Comparison of ENCODE assay signal across 9 cellular contexts in genomic region chr11:125423247-125423849, GRCh38.
DNase-seq lines count a peak whose midpoint lies in the region; ATAC-seq, FAIRE-seq and TF ChIP-seq lines count a peak whose summit lies in the region.
"Had no signal": no experiment of that assay in that cellular context is flagged by ENCODE, and none has a peak within 500 bp of the region (broad histone marks: within the 10 kb centered on the region; RNA-seq: fewer than 3 reads in every experiment).

No MANE protein-coding gene starts in this region.

- H3K27ac ChIP-seq in right atrium auricular region (no peak overlapping the region), H1 (ENCODE audit: low read depth, low read length) (no peak overlapping the region)

- H3K23me2 ChIP-seq in H1 (ENCODE audit: low read depth, low read length): no peaks in the 10 kb centered on the region

- no peak for TF ChIP-seq POLR2A in H1 (IDR thresholded peaks at IDR 0.05; ENCODE audit: control extremely low read depth in 1 of 2, low read depth in 2 of 2, low read length in 2 of 2)

- WGBS in H1 (ENCODE audit: extremely low coverage in 1 of 2, insufficient coverage in 1 of 2, insufficient read length in 1 of 2, insufficient replicate concordance in 2 of 2, low coverage in 1 of 2, low lambda C conversion rate in 2 of 2, missing lambda C conversion rate in 1 of 2), 2 experiments: 36% methylated on average over 9 of the region's 9 CpGs; no CpG with 5 or more reads in 1 of the 2 experiments

- no peaks in the 10 kb centered on the region for H3K79me1 ChIP-seq in H1 (ENCODE audit: low read depth, low read length)

- H2AK5ac ChIP-seq in H1 (ENCODE audit: low read depth, low read length): no peak overlapping the region

- no peaks in the 10 kb centered on the region for H3F3A ChIP-seq in Loucy (ENCODE audit: low read depth)

- ATAC-seq in left cardiac atrium (no peak), HG03457 (IDR thresholded peaks at IDR 0.05; ENCODE audit: unreplicated experiment) (no peak)

- H4K20me1 ChIP-seq in Loucy (ENCODE audit: insufficient read depth, low read length, poor library complexity, severe bottlenecking): no peaks in the 10 kb centered on the region
- H4K20me1 ChIP-seq in H1 (replicated peaks in 1 of 2; ENCODE audit: control insufficient read depth in 1 of 2, insufficient read depth in 2 of 2, low read length in 2 of 2): no peaks in the 10 kb centered on the region

- H2AFZ ChIP-seq in Loucy (ENCODE audit: low read length) (no peak overlapping the region), H1 (ENCODE audit: low read length) (no peak overlapping the region)

- H4K5ac ChIP-seq in H1 (ENCODE audit: insufficient read length, low read depth, low read length): no peak overlapping the region

- TF ChIP-seq RAD21 in H1 (IDR thresholded peaks at IDR 0.05 in 1 of 2, conservative IDR thresholded peaks at IDR 0.05 in 1 of 2; ENCODE audit: low read depth in 2 of 2, low read length in 2 of 2): peak; percentile 40 to 47; a peak in 3 of 4 replicates

- H3K27me3 ChIP-seq in right atrium auricular region (no peaks in the 10 kb centered on the region), Loucy (ENCODE audit: insufficient read depth, low read length, poor library complexity, severe bottlenecking) (no peaks in the 10 kb centered on the region), H1 (replicated peaks in 1 of 4; ENCODE audit: control insufficient read depth in 3 of 4, extremely low read depth in 1 of 4, insufficient read depth in 3 of 4, low read length in 3 of 4) (no peaks in the 10 kb centered on the region)

- no peak overlapping the region for H2BK15ac ChIP-seq in H1 (ENCODE audit: low read length)

- CTCF ChIA-PET in H1 (lab: Charles Lee; ENCODE audit: partially characterized antibody): interaction anchor here (0.6 to 5.1 kb wide), 42 partner anchors 33 to 748 kb away, joined by 3 to 33 read pairs (median 4); partner anchors contain the start of gene TMEM218

- H3K14ac ChIP-seq in H1 (ENCODE audit: insufficient read length): no peak overlapping the region

- intact Hi-C loops in left cardiac atrium (cut with DNase I): no loop called here

- H3K79me2 ChIP-seq in Loucy (ENCODE audit: insufficient read depth, low read length) (no peaks in the 10 kb centered on the region), H1 (ENCODE audit: control insufficient read depth in 1 of 2, insufficient read depth in 2 of 2, low read length in 2 of 2) (no peaks in the 10 kb centered on the region)

- no peak overlapping the region for H3K18ac ChIP-seq in H1 (ENCODE audit: extremely low read depth, low read length)

- POLR2A ChIA-PET in H1 (lab: Charles Lee; ENCODE audit: partially characterized antibody): interaction anchor here (0.9 kb wide), 1 partner anchor 13 kb away, joined by 3 read pairs; no protein-coding TSS in a partner anchor

- no peak overlapping the region for H4K91ac ChIP-seq in H1 (replicated peaks; ENCODE audit: insufficient read length, low read length)

- no peak overlapping the region for H3K4ac ChIP-seq in H1 (replicated peaks; ENCODE audit: insufficient read length, low read depth, low read length)

- H2BK20ac ChIP-seq in H1 (ENCODE audit: low read length): no peak overlapping the region

- peak; percentile 90 for FAIRE-seq in H1 (lab: Jason Lieb, UNC)
- FAIRE-seq in urothelium cell line (lab: Jason Lieb, UNC): no peak

- no peak for TF ChIP-seq EP300 in H1 (IDR thresholded peaks at IDR 0.05; ENCODE audit: borderline replicate concordance in 1 of 2, low read depth in 2 of 2, low read length in 2 of 2)

- H3K4me2 ChIP-seq in Loucy (ENCODE audit: low read depth, low read length, poor library complexity, severe bottlenecking): no peak overlapping the region
- H3K4me2 ChIP-seq in H1 (ENCODE audit: insufficient read depth in 1 of 2, low read depth in 2 of 2, low read length in 2 of 2): no peak overlapping the region

- H3K9ac ChIP-seq in Loucy (ENCODE audit: low read depth, low read length, poor library complexity, severe bottlenecking): no peak overlapping the region
- no peak overlapping the region for H3K9ac ChIP-seq in H1 (replicated peaks in 1 of 4; ENCODE audit: extremely low read depth in 1 of 4, low read depth in 3 of 4, low read length in 3 of 4)

- H2BK12ac ChIP-seq in H1 (ENCODE audit: low read depth, low read length): no peak overlapping the region

- TF ChIP-seq CTCF in right atrium auricular region (IDR thresholded peaks at IDR 0.05) (peak in 1 of 2 donors; percentile 40), Loucy (conservative IDR thresholded peaks at IDR 0.05; ENCODE audit: low read length) (peak; percentile 72), H1 (IDR thresholded peaks at IDR 0.05; ENCODE audit: control extremely low read depth in 1 of 3, insufficient read depth in 1 of 3, low read depth in 1 of 3, low read length in 3 of 3) (peak; percentile 54 to 80 (median 59))

- H2BK120ac ChIP-seq in H1 (replicated peaks; ENCODE audit: low read depth, low read length): no peak overlapping the region

- no peak overlapping the region for H3K4me3 ChIP-seq in right atrium auricular region
- H3K4me3 ChIP-seq in Loucy (ENCODE audit: low read length, poor library complexity, severe bottlenecking): no peak overlapping the region
- no peak overlapping the region for H3K4me3 ChIP-seq in H1 (ENCODE audit: extremely low read depth in 1 of 4, insufficient read depth in 2 of 4, low read depth in 3 of 4, low read length in 4 of 4)

- no peak overlapping the region for H2BK5ac ChIP-seq in H1 (ENCODE audit: low read depth, low read length)

- H3K56ac ChIP-seq in H1 (replicated peaks; ENCODE audit: insufficient read length, low read depth, low read length): no peak overlapping the region

- DNase-seq in left cardiac atrium (peak; percentile 7), right atrium auricular region (ENCODE audit: low spot score) (no peak), H1 (ENCODE audit: low read depth in 1 of 2, low spot score in 2 of 2) (no peak), urothelium cell line (ENCODE audit: low spot score) (peak; percentile 25), foreskin melanocyte (no peak), NCI-H1694 (lab: John Stamatoyannopoulos, UW) (no peak)
- DNase-seq: NCI-H226 had no signal

- H3K23ac ChIP-seq in H1 (ENCODE audit: insufficient read length): no peak overlapping the region

- no peak overlapping the region for H4K8ac ChIP-seq in H1 (ENCODE audit: extremely low read depth, insufficient read depth, low read length)

- H3K9me3 ChIP-seq in right atrium auricular region (no peaks in the 10 kb centered on the region), Loucy (ENCODE audit: insufficient read depth, low read depth, low read length) (no peaks in the 10 kb centered on the region), H1 (ENCODE audit: insufficient read depth in 2 of 2, low read depth in 1 of 2, low read length in 1 of 2) (no peaks in the 10 kb centered on the region)

- H3K4me1 ChIP-seq in right atrium auricular region (peaks cover 0 to 17% of the 10 kb centered on the region in 2 donors), Loucy (ENCODE audit: insufficient read depth, low read length, poor library complexity, severe bottlenecking) (no peaks in the 10 kb centered on the region), H1 (replicated peaks in 1 of 4; ENCODE audit: control insufficient read depth in 3 of 4, insufficient read depth in 4 of 4, low read length in 3 of 4) (peaks cover 0 to 4% (median under 1%) of the 10 kb centered on the region in 4 experiments; a peak in 3 of 7 replicates)

- H3K36me3 ChIP-seq in right atrium auricular region (no peaks in the 10 kb centered on the region), Loucy (ENCODE audit: insufficient read depth, low read length) (no peaks in the 10 kb centered on the region), H1 (ENCODE audit: control insufficient read depth in 2 of 4, insufficient read depth in 4 of 4, low read length in 3 of 4) (no peaks in the 10 kb centered on the region)

- no peaks in the 10 kb centered on the region for H3K9me2 ChIP-seq in Loucy (replicated peaks; ENCODE audit: low read depth, low read length)

TF ChIP-seq in H1, 55 proteins besides CTCF, POLR2A, EP300 and RAD21:
- TF ChIP-seq TAF1 (IDR thresholded peaks at IDR 0.05; ENCODE audit: low read depth, low read length) (no peak), CEBPB (IDR thresholded peaks at IDR 0.05; ENCODE audit: low read depth, low read length) (no peak), ATF3 (IDR thresholded peaks at IDR 0.05; ENCODE audit: insufficient read depth, low read depth, low read length) (no peak), POLR2AphosphoS5 (IDR thresholded peaks at IDR 0.05; ENCODE audit: low read depth, low read length) (no peak)

Comparison
In these comparisons a context has a peak if more than half of its experiments do, and no peak if none do; other contexts are left out.
1. DNase-seq: peak in left cardiac atrium (single experiment) and urothelium cell line (single experiment); none in right atrium auricular region (single experiment), H1 (0 of 2), foreskin melanocyte (single experiment) and NCI-H1694 (single experiment).